ENCODE assay signal across 13 cellular contexts in genomic region chr16:30947533-30948086, GRCh38. TPM values are rescaled to one million over a fixed set of nuclear protein-coding genes. Genes with fewer than 3 reads are reported as not detected.
DNase-seq lines count a peak whose midpoint lies in the region; ATAC-seq and TF ChIP-seq lines count a peak whose summit lies in the region.
"Had no signal": no experiment of that assay in that cellular context is flagged by ENCODE, and none has a peak within 500 bp of the region (broad histone marks: within the 10 kb centered on the region; RNA-seq: fewer than 3 reads in every experiment).

No MANE protein-coding gene starts in this region.

- dilution Hi-C loops in IMR-90 (cut with HindIII; ENCODE audit: low sequenced_read_pairs, unreplicated experiment) = no loop called here

- H3K4me1 ChIP-seq in IMR-90 (ENCODE audit: control insufficient read depth, insufficient read depth, low read length) = peaks cover 7% of the 10 kb centered on the region
- H3K4me1 ChIP-seq in mesendoderm (ENCODE audit: control insufficient read depth, low read depth, low read length) = peaks cover 7% of the 10 kb centered on the region
- H3K4me1 ChIP-seq in stomach smooth muscle (ENCODE audit: control insufficient read depth, insufficient read depth, low read length) = peaks cover 29% of the 10 kb centered on the region

- no peak overlapping the region for H2BK5ac ChIP-seq in IMR-90 (ENCODE audit: low read depth, low read length, poor library complexity, severe bottlenecking)
- H2BK5ac ChIP-seq in mesendoderm (ENCODE audit: low read length) = no peak overlapping the region

- in situ Hi-C loops in IMR-90 (cut with MboI; ENCODE audit: low sequenced_read_pairs) = no loop called here

- H4K91ac ChIP-seq in IMR-90 (ENCODE audit: insufficient read depth, low read depth, low read length) = no peak overlapping the region

- H2AK5ac ChIP-seq in IMR-90 (ENCODE audit: low read depth, low read length) = 0 out of 2 replicates have a peak overlapping the region, but pooled peaks have one; percentile 1
- no peak overlapping the region for H2AK5ac ChIP-seq in mesendoderm (ENCODE audit: low read length)

- peaks cover 15 to 47% of the 10 kb centered on the region in 2 experiments; a peak in 3 of 4 replicates for H3K79me1 ChIP-seq in IMR-90 (ENCODE audit: low read depth in 1 of 2, low read length in 2 of 2)
- H3K79me1 ChIP-seq in mesendoderm (ENCODE audit: low read length) = peaks cover 5% of the 10 kb centered on the region

- no peak for TF ChIP-seq RAD21 in IMR-90 (IDR thresholded peaks at IDR 0.05; ENCODE audit: low read length)

- no peaks in the 10 kb centered on the region for H3K79me2 ChIP-seq in mesendoderm (ENCODE audit: control insufficient read depth, insufficient read depth, low read length)

- no peak overlapping the region for H4K5ac ChIP-seq in IMR-90 (ENCODE audit: low read depth, low read length)
- no peak overlapping the region for H4K5ac ChIP-seq in mesendoderm (ENCODE audit: low read length)

- H3K4me2 ChIP-seq in IMR-90 (ENCODE audit: low read depth, low read length) (no peak overlapping the region), mesendoderm (ENCODE audit: low read length) (peak overlapping the region; percentile 68)

- H3K9ac ChIP-seq in IMR-90 (ENCODE audit: low read depth, low read length) (no peak overlapping the region), mesendoderm (ENCODE audit: low read length) (peak overlapping the region; percentile 66), stomach smooth muscle (ENCODE audit: low read length in 2 of 2) (peak overlapping the region; percentile 55 to 81)

- intact Hi-C loops in IMR-90 (cut with micrococcal nuclease) = no loop called here
- intact Hi-C loops in dorsolateral prefrontal cortex (cut with DNase I) = no loop called here

- POLR2A ChIA-PET in IMR-90 (lab: Charles Lee; ENCODE audit: unreplicated experiment) = no interaction called here

- DNase-seq in IMR-90 = no peak
- DNase-seq in dorsolateral prefrontal cortex = peak in 1 of 10 donors; percentile 33
- peak; percentile 55 for DNase-seq in mesendoderm
- no peak for DNase-seq in nucleus accumbens (lab: John Stamatoyannopoulos, UW)
- DNase-seq in stimulated activated CD4-positive, alpha-beta T cell treated with anti-CD3 and anti-CD28 coated beads, Interleukin-4, amount 100 ng/mL, for 24 hours = no peak
- DNase-seq: activated CD8-positive, alpha-beta T cell treated with anti-CD3 and anti-CD28 coated beads, Interleukin-2, amount 10 ng/mL, durations not matched to agents 7 days and 5 days; NCI-H187 treated with DMSO at 0.1 percent for 48 hours; SIG-M5; stimulated activated CD4-positive, alpha-beta T cell treated with anti-CD3 and anti-CD28 coated beads, Interleukin-12 subunit alpha, Interleukin-12 subunit beta, amount 100 ng/mL, for 4 hours; stimulated activated naive CD4-positive, alpha-beta T cell treated with Interleukin-2 at 50 U/mL for 16 hours had no signal

- peak overlapping the region; percentile 86 for H2AFZ ChIP-seq in IMR-90 (replicated peaks; ENCODE audit: low read length, poor library complexity)

- peaks cover 10% of the 10 kb centered on the region for H4K20me1 ChIP-seq in IMR-90 (ENCODE audit: insufficient read depth, low read length)

- H2BK120ac ChIP-seq in IMR-90 (ENCODE audit: low read depth, low read length) (no peak overlapping the region), mesendoderm (ENCODE audit: low read depth, low read length) (no peak overlapping the region)

- H3K14ac ChIP-seq in IMR-90 (replicated peaks; ENCODE audit: low read depth, low read length) = no peak overlapping the region

- H4K8ac ChIP-seq in IMR-90 (ENCODE audit: low read depth in 2 of 2, low read length in 2 of 2) (no peak overlapping the region), mesendoderm (ENCODE audit: low read depth, low read length) (no peak overlapping the region)

- no peak overlapping the region for H2BK20ac ChIP-seq in IMR-90 (ENCODE audit: low read depth, low read length)

- peak overlapping the region; percentile 74 for H2AK9ac ChIP-seq in IMR-90 (replicated peaks; ENCODE audit: low read depth, low read length, poor library complexity)

- H3K23ac ChIP-seq in IMR-90 (ENCODE audit: low read depth, low read length) (no peak overlapping the region), mesendoderm (ENCODE audit: low read length) (no peak overlapping the region)

- CTCF ChIA-PET in IMR-90 (lab: Yijun Ruan, JAX) = no interaction called here

- no peak for TF ChIP-seq POLR2A in IMR-90 (IDR thresholded peaks at IDR 0.05; ENCODE audit: low read depth, low read length)

- H3K27me3 ChIP-seq in IMR-90 (ENCODE audit: control insufficient read depth, insufficient read depth, low read length) (no peaks in the 10 kb centered on the region), dorsolateral prefrontal cortex (no peaks in the 10 kb centered on the region), mesendoderm (ENCODE audit: insufficient read depth, low read length, poor library complexity) (no peaks in the 10 kb centered on the region), stomach smooth muscle (ENCODE audit: control insufficient read depth in 1 of 2, insufficient read depth in 2 of 2, low read length in 2 of 2) (no peaks in the 10 kb centered on the region)

- H3K56ac ChIP-seq in IMR-90 (ENCODE audit: extremely low read depth, insufficient read depth, low read length) (no peak overlapping the region), mesendoderm (ENCODE audit: low read length) (peak overlapping the region; percentile 78)

- peaks cover 20% of the 10 kb centered on the region for H3K36me3 ChIP-seq in IMR-90 (ENCODE audit: control insufficient read depth, insufficient read depth, low read length)
- H3K36me3 ChIP-seq in mesendoderm (ENCODE audit: control insufficient read depth, insufficient read depth, low read length) = peaks cover 7% of the 10 kb centered on the region
- H3K36me3 ChIP-seq in stomach smooth muscle (ENCODE audit: control insufficient read depth in 2 of 2, insufficient read depth in 2 of 2, low read length in 2 of 2) = peaks cover 3 to 12% of the 10 kb centered on the region in 2 donors

- H3K4ac ChIP-seq in IMR-90 (ENCODE audit: low read depth, low read length) (no peak overlapping the region), mesendoderm (ENCODE audit: low read depth, low read length) (no peak overlapping the region)

- H3K4me3 ChIP-seq in IMR-90 (ENCODE audit: insufficient read depth, low read depth, low read length) (no peak overlapping the region), dorsolateral prefrontal cortex (peak overlapping the region; percentile 57 to 98 (median 83)), mesendoderm (ENCODE audit: low read length) (peak overlapping the region; percentile 17), stomach smooth muscle (ENCODE audit: low read length in 2 of 2) (peak overlapping the region; percentile 80 to 93)

- ATAC-seq in IMR-90 (ENCODE audit: low read depth) = no peak
- no peak for ATAC-seq in HG03565 (IDR thresholded peaks at IDR 0.05; ENCODE audit: unreplicated experiment)
- ATAC-seq in GM18868 (IDR thresholded peaks at IDR 0.05; ENCODE audit: unreplicated experiment) = no peak
- ATAC-seq: activated CD8-positive, alpha-beta T cell treated with anti-CD3 and anti-CD28 coated beads, Interleukin-2, amount 10 ng/mL, durations not matched to agents 7 days and 5 days had no signal

- no CpG with 5 or more reads among the region's 17 CpGs for WGBS in IMR-90 (ENCODE audit: extremely low coverage in 2 of 2, insufficient read length in 1 of 2), 2 experiments
- no CpG with 5 or more reads among the region's 17 CpGs for WGBS in mesendoderm (ENCODE audit: extremely low coverage, insufficient coverage, low lambda C conversion rate)

- H3K18ac ChIP-seq in IMR-90 (ENCODE audit: low read depth, low read length) (no peak overlapping the region), mesendoderm (ENCODE audit: low read length) (peak overlapping the region; percentile 29)

- no peak for TF ChIP-seq CTCF in IMR-90 (conservative IDR thresholded peaks at IDR 0.05; ENCODE audit: low read depth, low read length)
- no peak for TF ChIP-seq CTCF in dorsolateral prefrontal cortex (IDR thresholded peaks at IDR 0.05 in 54 of 56, conservative IDR thresholded peaks at IDR 0.05 in 2 of 56; ENCODE audit: low read depth in 1 of 56, partially characterized antibody in 56 of 56)

- BruUV-seq in IMR-90 (replicated peaks; lab: Mats Ljungman, UMichigan) = no TSS peak

- H3K27ac ChIP-seq in IMR-90 (ENCODE audit: insufficient read depth, low read length) = no peak overlapping the region
- H3K27ac ChIP-seq in dorsolateral prefrontal cortex = peak overlapping the region in 48 of 59 donors; percentile 4 to 95 (median 81)
- H3K27ac ChIP-seq in mesendoderm (ENCODE audit: low read depth, low read length) = peak overlapping the region; percentile 49
- peak overlapping the region; percentile 85 for H3K27ac ChIP-seq in stomach smooth muscle (ENCODE audit: low read length)

- peaks cover 11% of the 10 kb centered on the region; the same call in 1 of the 2 replicates for H3K9me1 ChIP-seq in IMR-90 (ENCODE audit: insufficient read depth, low read length)

- H2BK15ac ChIP-seq in IMR-90 (ENCODE audit: low read depth, low read length) (no peak overlapping the region), mesendoderm (replicated peaks; ENCODE audit: low read depth) (no peak overlapping the region)

- no peaks in the 10 kb centered on the region for H3K9me3 ChIP-seq in IMR-90 (ENCODE audit: control insufficient read depth, insufficient read depth, low read length)
- H3K9me3 ChIP-seq in stomach smooth muscle (ENCODE audit: control insufficient read depth in 2 of 2, low read length in 2 of 2) = no peaks in the 10 kb centered on the region

RNA-seq across cellular contexts. Expression of gene ORAI3, which starts 1.3 kb away (rescaled TPM):
- total RNA-seq in IMR-90 (2012; rRNA removed) (6.8 and 6.9 TPM in 2 replicates), dorsolateral prefrontal cortex (10 to 100 TPM in 42 of 120 experiments, 1 to 10 TPM in 78; 4.7 to 19.1 (median 9.1) TPM)
- polyA plus RNA-seq in IMR-90 (2012; rRNA removed) = 16.9 TPM in 2 replicates
- polyA plus RNA-seq in IMR-90 (2012; cell fraction: cytosol; rRNA removed) = 16.1 and 29.4 TPM in 2 replicates
- polyA plus RNA-seq in IMR-90 (2012; cell fraction: nucleus; rRNA removed; ENCODE audit: low replicate concordance) = 12.4 and 15.2 TPM in 2 replicates
- polyA plus RNA-seq in mesendoderm (2013, experiment 1 of 2) = 3.6 TPM
- polyA plus RNA-seq in mesendoderm (2013, experiment 2 of 2) = 3.5 TPM

RNA-seq across cellular contexts. Expression of gene SETD1A, which starts 9.9 kb away (rescaled TPM):
- 0.54 and 0.56 TPM in 2 replicates for total RNA-seq in IMR-90 (2012; rRNA removed)
- polyA plus RNA-seq in IMR-90 (2012; rRNA removed) = 5.8 and 6.5 TPM in 2 replicates
- polyA plus RNA-seq in IMR-90 (2012; cell fraction: cytosol; rRNA removed) = 3.3 and 4.8 TPM in 2 replicates
- 16.4 and 29.7 TPM in 2 replicates for polyA plus RNA-seq in IMR-90 (2012; cell fraction: nucleus; rRNA removed; ENCODE audit: low replicate concordance)
- 10 to 100 TPM; 13.3 to 28.5 (median 17.9) TPM for total RNA-seq in dorsolateral prefrontal cortex
- 27.7 TPM for polyA plus RNA-seq in mesendoderm (2013, experiment 1 of 2)
- 25.3 TPM for polyA plus RNA-seq in mesendoderm (2013, experiment 2 of 2)

RNA-seq across cellular contexts. Expression of gene FBXL19, which starts 24.2 kb away (rescaled TPM):
- total RNA-seq in IMR-90 (2012; rRNA removed) = 5.0 and 5.8 TPM in 2 replicates
- polyA plus RNA-seq in IMR-90 (2012; rRNA removed) = 13.8 and 19.6 TPM in 2 replicates
- 14.1 and 16.6 TPM in 2 replicates for polyA plus RNA-seq in IMR-90 (2012; cell fraction: cytosol; rRNA removed)
- 29.8 and 57.4 TPM in 2 replicates for polyA plus RNA-seq in IMR-90 (2012; cell fraction: nucleus; rRNA removed; ENCODE audit: low replicate concordance)
- 10 to 100 TPM; 23.5 to 84.8 (median 52.1) TPM for total RNA-seq in dorsolateral prefrontal cortex
- 46.9 TPM for polyA plus RNA-seq in mesendoderm (2013, experiment 1 of 2)
- 47.5 TPM for polyA plus RNA-seq in mesendoderm (2013, experiment 2 of 2)

RNA-seq across cellular contexts. Expression of gene HSD3B7, which starts 37.4 kb away (rescaled TPM):
- total RNA-seq in IMR-90 (2012; rRNA removed) (9.4 and 11.3 TPM in 2 replicates), dorsolateral prefrontal cortex (10 to 100 TPM in 9 of 120 experiments, 1 to 10 TPM in 111; 2.0 to 15.0 (median 4.4) TPM)
- 8.5 and 9.3 TPM in 2 replicates for polyA plus RNA-seq in IMR-90 (2012; rRNA removed)
- 9.7 and 12.6 TPM in 2 replicates for polyA plus RNA-seq in IMR-90 (2012; cell fraction: cytosol; rRNA removed)
- 10.7 and 21.0 TPM in 2 replicates for polyA plus RNA-seq in IMR-90 (2012; cell fraction: nucleus; rRNA removed; ENCODE audit: low replicate concordance)
- 1.8 TPM for polyA plus RNA-seq in mesendoderm (2013, experiment 1 of 2)
- 1.9 TPM for polyA plus RNA-seq in mesendoderm (2013, experiment 2 of 2)

RNA-seq across cellular contexts. Expression of gene CTF1, which starts 51.2 kb away (rescaled TPM):
- total RNA-seq in IMR-90 (2012; rRNA removed) (0.18 and 0.56 TPM in 2 replicates), dorsolateral prefrontal cortex (1 to 10 TPM in 119 of 120 experiments, under 1 TPM in 1; 0.90 to 9.9 (median 3.1) TPM)
- polyA plus RNA-seq in IMR-90 (2012; rRNA removed) = 12.9 and 13.8 TPM in 2 replicates
- polyA plus RNA-seq in IMR-90 (2012; cell fraction: cytosol; rRNA removed) = 12.9 and 21.8 TPM in 2 replicates
- polyA plus RNA-seq in IMR-90 (2012; cell fraction: nucleus; rRNA removed; ENCODE audit: low replicate concordance) = 10.8 and 14.0 TPM in 2 replicates
- 1.7 TPM for polyA plus RNA-seq in mesendoderm (2013, experiment 1 of 2)
- 1.6 TPM for polyA plus RNA-seq in mesendoderm (2013, experiment 2 of 2)
